ENCODE assay signal across 17 cellular contexts in the genomic region with DNA sequence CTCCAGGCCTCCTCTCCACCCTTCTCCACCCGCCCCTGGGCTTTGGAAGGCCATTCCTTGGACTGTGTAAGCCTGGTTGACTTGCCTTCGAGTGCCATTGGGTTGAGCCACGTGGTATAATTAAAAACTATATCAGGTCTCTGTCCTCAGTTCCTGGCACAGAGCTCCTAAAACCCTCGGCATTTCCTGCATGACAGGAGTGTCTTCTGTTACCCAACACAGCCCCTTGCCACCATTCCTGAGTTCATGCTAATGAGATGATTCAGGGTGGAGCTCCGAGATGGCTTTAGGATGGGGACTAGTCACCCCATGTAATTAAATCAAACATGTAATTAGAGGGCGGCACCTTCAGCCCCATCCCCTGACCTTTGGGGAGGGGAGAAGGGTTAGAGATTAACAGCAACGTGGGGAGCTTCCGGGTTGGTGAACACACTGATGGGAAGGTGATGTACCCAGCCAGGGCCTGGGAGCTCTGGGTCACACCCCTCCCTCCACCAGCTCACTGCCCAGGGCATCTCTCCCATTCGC.
"Had no signal": no experiment of that assay in that cellular context is flagged by ENCODE, and none has a peak within 500 bp of the region (broad histone marks: within the 10 kb centered on the region; RNA-seq: fewer than 3 reads in every experiment).

No MANE protein-coding gene starts in this region.

- H3K27ac ChIP-seq: body of pancreas, colonic mucosa, esophagus squamous epithelium, thyroid gland, vagina had no signal

- H3K4me1 ChIP-seq: colonic mucosa, vagina had no signal

- H3K36me3 ChIP-seq: colonic mucosa, esophagus squamous epithelium, heart right ventricle, thyroid gland, vagina had no signal

- H3K9me3 ChIP-seq: body of pancreas, colonic mucosa, esophagus squamous epithelium, heart right ventricle, thyroid gland, vagina had no signal

- H3K27me3 ChIP-seq: body of pancreas, colonic mucosa, esophagus squamous epithelium, heart right ventricle, thyroid gland, vagina had no signal

- DNase-seq: activated B cell treated with CpG ODN at 0.5 μM for 24 hours; activated CD4-positive, alpha-beta memory T cell treated with anti-CD3 and anti-CD28 coated beads for 36 hours; activated CD4-positive, alpha-beta T cell treated with anti-CD3 and anti-CD28 coated beads for 4 hours; activated naive CD4-positive, alpha-beta T cell treated with anti-CD3 and anti-CD28 coated beads for 36 hours; activated T-cell treated with anti-CD3 and anti-CD28 coated beads, Interleukin-2, amount 50 U/mL, for 4 hours; body of pancreas; central memory CD4-positive, alpha-beta T cell; colonic mucosa; esophagus squamous epithelium; heart right ventricle; immature natural killer cell; mesendoderm; stimulated activated CD4-positive, alpha-beta T cell treated with anti-CD3 and anti-CD28 coated beads, Interleukin-2, amount 100 ng/mL, for 24 hours; stimulated activated naive CD4-positive, alpha-beta T cell treated with Interleukin-2 at 50 U/mL for 16 hours; SW 1271; thyroid gland had no signal

- H3K4me3 ChIP-seq: body of pancreas, colonic mucosa, esophagus squamous epithelium, heart right ventricle, thyroid gland, vagina had no signal

- ATAC-seq: activated T-cell treated with anti-CD3 and anti-CD28 coated beads, Interleukin-2, amount 50 U/mL, for 4 hours; body of pancreas had no signal
